7 cellular contexts compared by ENCODE assay signal in genomic region chr7:139916717-139917395, GRCh38.
DNase-seq lines count a peak whose midpoint lies in the region; ATAC-seq and TF ChIP-seq lines count a peak whose summit lies in the region.

No MANE protein-coding gene starts in this region.

- H3K27me3 ChIP-seq in GM23248 (replicated peaks; ENCODE audit: insufficient read depth) (no peaks in the 10 kb centered on the region), MM.1S (replicated peaks; ENCODE audit: insufficient read depth, low read length) (no peaks in the 10 kb centered on the region)

- H3K4me2 ChIP-seq in GM23248 (ENCODE audit: unreplicated experiment) (peak overlapping the region; percentile 46), MM.1S (ENCODE audit: low read depth, low read length) (peak overlapping the region; percentile 72)

- no peaks in the 10 kb centered on the region for H3K79me2 ChIP-seq in GM23248 (ENCODE audit: insufficient read depth)
- H3K79me2 ChIP-seq in MM.1S (ENCODE audit: low read length), result no peaks in the 10 kb centered on the region

- no peak; the same call in 1 of the 2 replicates for TF ChIP-seq CTCF in MM.1S (IDR thresholded peaks at IDR 0.05; ENCODE audit: low read length)

- H2AFZ ChIP-seq in GM23248 (no peak overlapping the region), MM.1S (ENCODE audit: low read length) (peak overlapping the region; percentile 83)

- DNase-seq in GM23248 (peak; percentile 9), MM.1S (peak; percentile 96), naive B cell (no peak), HK-2 (ENCODE audit: unreplicated experiment) (no peak), DMS 273 treated with DMSO at 0.1 percent for 48 hours (lab: John Stamatoyannopoulos, UW) (no peak), NCI-H526 (lab: John Stamatoyannopoulos, UW) (no peak)

- H3K27me3 Mint-ChIP-seq in naive B cell, result no peaks in the 10 kb centered on the region

- H3K36me3 ChIP-seq in GM23248 (ENCODE audit: low read depth) (no peaks in the 10 kb centered on the region), MM.1S (replicated peaks; ENCODE audit: insufficient read depth, low read length) (no peaks in the 10 kb centered on the region)

- H3K4me1 Mint-ChIP-seq in naive B cell, result peaks cover 19 to 29% (median 24%) of the 10 kb centered on the region in 3 donors

- WGBS in GM23248 (ENCODE audit: low coverage in 1 of 2, low lambda C conversion rate in 2 of 2, missing lambda C conversion rate in 2 of 2), 2 experiments, result 51 to 55% methylated on average over 10 of the region's 10 CpGs

- H3K9ac ChIP-seq in GM23248, result no peak overlapping the region
- H3K9ac ChIP-seq in MM.1S (ENCODE audit: low read length), result peak overlapping the region; percentile 62

- in situ Hi-C loops in GM23248 (cut with MboI), result no loop called here

- ATAC-seq in GM18868 (IDR thresholded peaks at IDR 0.05; ENCODE audit: unreplicated experiment), result peak; percentile 74
- ATAC-seq in naive B cell (ENCODE audit: low read depth in 2 of 2), result peak; percentile 61 to 65

- no peaks in the 10 kb centered on the region for H3K9me2 ChIP-seq in GM23248 (ENCODE audit: insufficient read depth)
- no peaks in the 10 kb centered on the region for H3K9me2 ChIP-seq in MM.1S (replicated peaks; ENCODE audit: insufficient read depth, low read length)

- peaks cover 32% of the 10 kb centered on the region for H3K4me1 ChIP-seq in GM23248 (ENCODE audit: insufficient read depth)
- peaks cover 45% of the 10 kb centered on the region for H3K4me1 ChIP-seq in MM.1S (ENCODE audit: low read length)

- H3K4me3 Mint-ChIP-seq in naive B cell, result peak overlapping the region in 7 of 8 donors; percentile 27 to 78 (median 53)

- no peak overlapping the region for H3K27ac ChIP-seq in GM23248
- H3K27ac ChIP-seq in MM.1S (ENCODE audit: low read length), result peak overlapping the region; percentile 88

- no peaks in the 10 kb centered on the region for H3K36me3 Mint-ChIP-seq in naive B cell

- H3K9me3 ChIP-seq in GM23248 (ENCODE audit: low read depth) (no peaks in the 10 kb centered on the region), MM.1S (replicated peaks; ENCODE audit: insufficient read depth, low read length) (no peaks in the 10 kb centered on the region)

- peak overlapping the region; percentile 38 to 80 (median 47) for H3K27ac Mint-ChIP-seq in naive B cell

- no peak overlapping the region for H3K4me3 ChIP-seq in GM23248
- peak overlapping the region; percentile 47 for H3K4me3 ChIP-seq in MM.1S (ENCODE audit: low read length)

- no peaks in the 10 kb centered on the region for H3K9me3 Mint-ChIP-seq in naive B cell

- H3F3A ChIP-seq in GM23248 (ENCODE audit: insufficient read depth) (peaks cover 34% of the 10 kb centered on the region), MM.1S (ENCODE audit: insufficient read depth, low read length) (peaks cover 23% of the 10 kb centered on the region)

- H4K20me1 ChIP-seq in GM23248 (ENCODE audit: insufficient read depth) (no peaks in the 10 kb centered on the region), MM.1S (ENCODE audit: insufficient read depth, low read length) (no peaks in the 10 kb centered on the region)

Comparison
In these comparisons a context has a peak if more than half of its experiments do, and no peak if none do; other contexts are left out.
1. DNase-seq: peak in GM23248 (single experiment) and MM.1S (single experiment); none in naive B cell (single experiment), HK-2 (single experiment), DMS 273 treated with DMSO at 0.1 percent for 48 hours (single experiment) and NCI-H526 (0 of 2).